In the genomic region with DNA sequence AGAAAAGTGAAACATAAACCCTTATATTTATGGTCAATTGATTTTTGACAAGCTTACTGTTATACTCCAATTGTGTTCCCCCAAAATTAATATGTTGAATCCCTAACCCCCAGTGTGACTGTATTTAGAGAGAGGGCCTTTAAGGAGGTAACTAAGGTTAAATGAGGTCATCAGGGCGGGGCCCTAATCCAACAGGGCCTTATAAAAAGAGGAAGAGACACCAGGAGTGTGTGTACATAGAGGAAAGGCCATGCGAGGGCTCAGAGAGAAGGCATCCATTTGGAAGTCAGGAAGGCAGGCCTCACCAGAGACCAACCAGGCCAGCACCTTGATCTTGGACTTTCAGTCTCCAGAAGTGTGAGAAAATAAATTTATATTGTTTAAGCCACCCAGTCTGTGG, we compare ENCODE assay signal across 1 cellular context.
A peak's percentile ranks its signal among the peaks of the same experiment; 100 is the strongest.
TF ChIP-seq lines count a peak whose summit lies in the region.

No MANE protein-coding gene starts in this region.

TF ChIP-seq in K562, 482 proteins besides CTCF, POLR2A, EP300 and RAD21 (continued from another document and continues in another):
- TF ChIP-seq, protein P1, sequence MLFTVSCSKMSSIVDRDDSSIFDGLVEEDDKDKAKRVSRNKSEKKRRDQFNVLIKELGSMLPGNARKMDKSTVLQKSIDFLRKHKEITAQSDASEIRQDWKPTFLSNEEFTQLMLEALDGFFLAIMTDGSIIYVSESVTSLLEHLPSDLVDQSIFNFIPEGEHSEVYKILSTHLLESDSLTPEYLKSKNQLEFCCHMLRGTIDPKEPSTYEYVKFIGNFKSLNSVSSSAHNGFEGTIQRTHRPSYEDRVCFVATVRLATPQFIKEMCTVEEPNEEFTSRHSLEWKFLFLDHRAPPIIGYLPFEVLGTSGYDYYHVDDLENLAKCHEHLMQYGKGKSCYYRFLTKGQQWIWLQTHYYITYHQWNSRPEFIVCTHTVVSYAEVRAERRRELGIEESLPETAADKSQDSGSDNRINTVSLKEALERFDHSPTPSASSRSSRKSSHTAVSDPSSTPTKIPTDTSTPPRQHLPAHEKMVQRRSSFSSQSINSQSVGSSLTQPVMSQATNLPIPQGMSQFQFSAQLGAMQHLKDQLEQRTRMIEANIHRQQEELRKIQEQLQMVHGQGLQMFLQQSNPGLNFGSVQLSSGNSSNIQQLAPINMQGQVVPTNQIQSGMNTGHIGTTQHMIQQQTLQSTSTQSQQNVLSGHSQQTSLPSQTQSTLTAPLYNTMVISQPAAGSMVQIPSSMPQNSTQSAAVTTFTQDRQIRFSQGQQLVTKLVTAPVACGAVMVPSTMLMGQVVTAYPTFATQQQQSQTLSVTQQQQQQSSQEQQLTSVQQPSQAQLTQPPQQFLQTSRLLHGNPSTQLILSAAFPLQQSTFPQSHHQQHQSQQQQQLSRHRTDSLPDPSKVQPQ (CRISPR knock-in tag; IDR thresholded peaks at IDR 0.05; ENCODE audit: borderline replicate concordance), result no peak
- TF ChIP-seq JUND (IDR thresholded peaks at IDR 0.05; ENCODE audit: borderline replicate concordance, low read depth, low read length), result peak; percentile 80
- TF ChIP-seq JUND (tag; IDR thresholded peaks at IDR 0.05; ENCODE audit: borderline replicate concordance, low read depth, low read length), result peak; percentile 59; the same call in 1 of the 3 replicates
- no peak for TF ChIP-seq ZNF197 (CRISPR knock-in tag; IDR thresholded peaks at IDR 0.05; ENCODE audit: low read depth)
- TF ChIP-seq, protein P2, sequence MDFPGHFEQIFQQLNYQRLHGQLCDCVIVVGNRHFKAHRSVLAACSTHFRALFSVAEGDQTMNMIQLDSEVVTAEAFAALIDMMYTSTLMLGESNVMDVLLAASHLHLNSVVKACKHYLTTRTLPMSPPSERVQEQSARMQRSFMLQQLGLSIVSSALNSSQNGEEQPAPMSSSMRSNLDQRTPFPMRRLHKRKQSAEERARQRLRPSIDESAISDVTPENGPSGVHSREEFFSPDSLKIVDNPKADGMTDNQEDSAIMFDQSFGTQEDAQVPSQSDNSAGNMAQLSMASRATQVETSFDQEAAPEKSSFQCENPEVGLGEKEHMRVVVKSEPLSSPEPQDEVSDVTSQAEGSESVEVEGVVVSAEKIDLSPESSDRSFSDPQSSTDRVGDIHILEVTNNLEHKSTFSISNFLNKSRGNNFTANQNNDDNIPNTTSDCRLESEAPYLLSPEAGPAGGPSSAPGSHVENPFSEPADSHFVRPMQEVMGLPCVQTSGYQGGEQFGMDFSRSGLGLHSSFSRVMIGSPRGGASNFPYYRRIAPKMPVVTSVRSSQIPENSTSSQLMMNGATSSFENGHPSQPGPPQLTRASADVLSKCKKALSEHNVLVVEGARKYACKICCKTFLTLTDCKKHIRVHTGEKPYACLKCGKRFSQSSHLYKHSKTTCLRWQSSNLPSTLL (IDR thresholded peaks at IDR 0.05), result no peak
- no peak for TF ChIP-seq NFE2L1 (tag; IDR thresholded peaks at IDR 0.05; ENCODE audit: borderline replicate concordance, low read depth)
- TF ChIP-seq, protein P3, sequence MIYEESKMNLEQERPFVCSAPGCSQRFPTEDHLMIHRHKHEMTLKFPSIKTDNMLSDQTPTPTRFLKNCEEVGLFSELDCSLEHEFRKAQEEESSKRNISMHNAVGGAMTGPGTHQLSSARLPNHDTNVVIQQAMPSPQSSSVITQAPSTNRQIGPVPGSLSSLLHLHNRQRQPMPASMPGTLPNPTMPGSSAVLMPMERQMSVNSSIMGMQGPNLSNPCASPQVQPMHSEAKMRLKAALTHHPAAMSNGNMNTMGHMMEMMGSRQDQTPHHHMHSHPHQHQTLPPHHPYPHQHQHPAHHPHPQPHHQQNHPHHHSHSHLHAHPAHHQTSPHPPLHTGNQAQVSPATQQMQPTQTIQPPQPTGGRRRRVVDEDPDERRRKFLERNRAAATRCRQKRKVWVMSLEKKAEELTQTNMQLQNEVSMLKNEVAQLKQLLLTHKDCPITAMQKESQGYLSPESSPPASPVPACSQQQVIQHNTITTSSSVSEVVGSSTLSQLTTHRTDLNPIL (CRISPR knock-in tag; IDR thresholded peaks at IDR 0.05), result no peak
- no peak for TF ChIP-seq HOXB6 (CRISPR knock-in tag; IDR thresholded peaks at IDR 0.05; ENCODE audit: borderline replicate concordance)
- TF ChIP-seq PTRF (tag; IDR thresholded peaks at IDR 0.05), result no peak
- TF ChIP-seq, protein P4, sequence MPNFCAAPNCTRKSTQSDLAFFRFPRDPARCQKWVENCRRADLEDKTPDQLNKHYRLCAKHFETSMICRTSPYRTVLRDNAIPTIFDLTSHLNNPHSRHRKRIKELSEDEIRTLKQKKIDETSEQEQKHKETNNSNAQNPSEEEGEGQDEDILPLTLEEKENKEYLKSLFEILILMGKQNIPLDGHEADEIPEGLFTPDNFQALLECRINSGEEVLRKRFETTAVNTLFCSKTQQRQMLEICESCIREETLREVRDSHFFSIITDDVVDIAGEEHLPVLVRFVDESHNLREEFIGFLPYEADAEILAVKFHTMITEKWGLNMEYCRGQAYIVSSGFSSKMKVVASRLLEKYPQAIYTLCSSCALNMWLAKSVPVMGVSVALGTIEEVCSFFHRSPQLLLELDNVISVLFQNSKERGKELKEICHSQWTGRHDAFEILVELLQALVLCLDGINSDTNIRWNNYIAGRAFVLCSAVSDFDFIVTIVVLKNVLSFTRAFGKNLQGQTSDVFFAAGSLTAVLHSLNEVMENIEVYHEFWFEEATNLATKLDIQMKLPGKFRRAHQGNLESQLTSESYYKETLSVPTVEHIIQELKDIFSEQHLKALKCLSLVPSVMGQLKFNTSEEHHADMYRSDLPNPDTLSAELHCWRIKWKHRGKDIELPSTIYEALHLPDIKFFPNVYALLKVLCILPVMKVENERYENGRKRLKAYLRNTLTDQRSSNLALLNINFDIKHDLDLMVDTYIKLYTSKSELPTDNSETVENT (CRISPR knock-in tag; IDR thresholded peaks at IDR 0.05), result no peak
- no peak for TF ChIP-seq ZNF76 (CRISPR knock-in tag; IDR thresholded peaks at IDR 0.05; ENCODE audit: borderline replicate concordance)
- TF ChIP-seq SPI1 (IDR thresholded peaks at IDR 0.05; ENCODE audit: borderline replicate concordance, low read depth, low read length), result peak; percentile 96
- TF ChIP-seq SIN3B (IDR thresholded peaks at IDR 0.05; ENCODE audit: low read depth), result no peak
- no peak for TF ChIP-seq CEBPB (tag; IDR thresholded peaks at IDR 0.05)
- no peak for TF ChIP-seq TAF15 (IDR thresholded peaks at IDR 0.05; ENCODE audit: low read depth, low read length)
- TF ChIP-seq HLTF (IDR thresholded peaks at IDR 0.05), result no peak
- no peak for TF ChIP-seq ZSCAN32 (CRISPR knock-in tag; IDR thresholded peaks at IDR 0.05)
- no peak for TF ChIP-seq DACH1 (IDR thresholded peaks at IDR 0.05; ENCODE audit: partially characterized antibody)
- TF ChIP-seq, protein P5, sequence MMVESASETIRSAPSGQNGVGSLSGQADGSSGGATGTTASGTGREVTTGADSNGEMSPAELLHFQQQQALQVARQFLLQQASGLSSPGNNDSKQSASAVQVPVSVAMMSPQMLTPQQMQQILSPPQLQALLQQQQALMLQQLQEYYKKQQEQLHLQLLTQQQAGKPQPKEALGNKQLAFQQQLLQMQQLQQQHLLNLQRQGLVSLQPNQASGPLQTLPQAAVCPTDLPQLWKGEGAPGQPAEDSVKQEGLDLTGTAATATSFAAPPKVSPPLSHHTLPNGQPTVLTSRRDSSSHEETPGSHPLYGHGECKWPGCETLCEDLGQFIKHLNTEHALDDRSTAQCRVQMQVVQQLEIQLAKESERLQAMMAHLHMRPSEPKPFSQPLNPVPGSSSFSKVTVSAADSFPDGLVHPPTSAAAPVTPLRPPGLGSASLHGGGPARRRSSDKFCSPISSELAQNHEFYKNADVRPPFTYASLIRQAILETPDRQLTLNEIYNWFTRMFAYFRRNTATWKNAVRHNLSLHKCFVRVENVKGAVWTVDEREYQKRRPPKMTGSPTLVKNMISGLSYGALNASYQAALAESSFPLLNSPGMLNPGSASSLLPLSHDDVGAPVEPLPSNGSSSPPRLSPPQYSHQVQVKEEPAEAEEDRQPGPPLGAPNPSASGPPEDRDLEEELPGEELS (CRISPR knock-in tag; IDR thresholded peaks at IDR 0.05; ENCODE audit: borderline replicate concordance), result no peak
- TF ChIP-seq, protein P6, sequence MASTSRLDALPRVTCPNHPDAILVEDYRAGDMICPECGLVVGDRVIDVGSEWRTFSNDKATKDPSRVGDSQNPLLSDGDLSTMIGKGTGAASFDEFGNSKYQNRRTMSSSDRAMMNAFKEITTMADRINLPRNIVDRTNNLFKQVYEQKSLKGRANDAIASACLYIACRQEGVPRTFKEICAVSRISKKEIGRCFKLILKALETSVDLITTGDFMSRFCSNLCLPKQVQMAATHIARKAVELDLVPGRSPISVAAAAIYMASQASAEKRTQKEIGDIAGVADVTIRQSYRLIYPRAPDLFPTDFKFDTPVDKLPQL (IDR thresholded peaks at IDR 0.05; ENCODE audit: extremely low read depth, insufficient read length), result no peak
- TF ChIP-seq SMAD3 (CRISPR knock-in tag; conservative IDR thresholded peaks at IDR 0.05), result no peak
- TF ChIP-seq TSC22D4 (tag; IDR thresholded peaks at IDR 0.05), result no peak
- TF ChIP-seq ZNF146 (CRISPR knock-in tag; IDR thresholded peaks at IDR 0.05; ENCODE audit: unreplicated experiment), result no peak
- TF ChIP-seq, protein P7, sequence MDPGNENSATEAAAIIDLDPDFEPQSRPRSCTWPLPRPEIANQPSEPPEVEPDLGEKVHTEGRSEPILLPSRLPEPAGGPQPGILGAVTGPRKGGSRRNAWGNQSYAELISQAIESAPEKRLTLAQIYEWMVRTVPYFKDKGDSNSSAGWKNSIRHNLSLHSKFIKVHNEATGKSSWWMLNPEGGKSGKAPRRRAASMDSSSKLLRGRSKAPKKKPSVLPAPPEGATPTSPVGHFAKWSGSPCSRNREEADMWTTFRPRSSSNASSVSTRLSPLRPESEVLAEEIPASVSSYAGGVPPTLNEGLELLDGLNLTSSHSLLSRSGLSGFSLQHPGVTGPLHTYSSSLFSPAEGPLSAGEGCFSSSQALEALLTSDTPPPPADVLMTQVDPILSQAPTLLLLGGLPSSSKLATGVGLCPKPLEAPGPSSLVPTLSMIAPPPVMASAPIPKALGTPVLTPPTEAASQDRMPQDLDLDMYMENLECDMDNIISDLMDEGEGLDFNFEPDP (CRISPR knock-in tag; IDR thresholded peaks at IDR 0.05), result no peak
- TF ChIP-seq HDAC8 (tag; IDR thresholded peaks at IDR 0.05), result no peak
- TF ChIP-seq DDX20 (tag; IDR thresholded peaks at IDR 0.05; ENCODE audit: low read depth), result no peak
- TF ChIP-seq, protein P8, sequence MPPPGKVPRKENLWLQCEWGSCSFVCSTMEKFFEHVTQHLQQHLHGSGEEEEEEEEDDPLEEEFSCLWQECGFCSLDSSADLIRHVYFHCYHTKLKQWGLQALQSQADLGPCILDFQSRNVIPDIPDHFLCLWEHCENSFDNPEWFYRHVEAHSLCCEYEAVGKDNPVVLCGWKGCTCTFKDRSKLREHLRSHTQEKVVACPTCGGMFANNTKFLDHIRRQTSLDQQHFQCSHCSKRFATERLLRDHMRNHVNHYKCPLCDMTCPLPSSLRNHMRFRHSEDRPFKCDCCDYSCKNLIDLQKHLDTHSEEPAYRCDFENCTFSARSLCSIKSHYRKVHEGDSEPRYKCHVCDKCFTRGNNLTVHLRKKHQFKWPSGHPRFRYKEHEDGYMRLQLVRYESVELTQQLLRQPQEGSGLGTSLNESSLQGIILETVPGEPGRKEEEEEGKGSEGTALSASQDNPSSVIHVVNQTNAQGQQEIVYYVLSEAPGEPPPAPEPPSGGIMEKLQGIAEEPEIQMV (tag; conservative IDR thresholded peaks at IDR 0.05; ENCODE audit: low read depth), result no peak
- TF ChIP-seq CAMTA2 (CRISPR knock-in tag; conservative IDR thresholded peaks at IDR 0.05), result no peak
- no peak for TF ChIP-seq BCOR (IDR thresholded peaks at IDR 0.05)
- TF ChIP-seq, protein P9, sequence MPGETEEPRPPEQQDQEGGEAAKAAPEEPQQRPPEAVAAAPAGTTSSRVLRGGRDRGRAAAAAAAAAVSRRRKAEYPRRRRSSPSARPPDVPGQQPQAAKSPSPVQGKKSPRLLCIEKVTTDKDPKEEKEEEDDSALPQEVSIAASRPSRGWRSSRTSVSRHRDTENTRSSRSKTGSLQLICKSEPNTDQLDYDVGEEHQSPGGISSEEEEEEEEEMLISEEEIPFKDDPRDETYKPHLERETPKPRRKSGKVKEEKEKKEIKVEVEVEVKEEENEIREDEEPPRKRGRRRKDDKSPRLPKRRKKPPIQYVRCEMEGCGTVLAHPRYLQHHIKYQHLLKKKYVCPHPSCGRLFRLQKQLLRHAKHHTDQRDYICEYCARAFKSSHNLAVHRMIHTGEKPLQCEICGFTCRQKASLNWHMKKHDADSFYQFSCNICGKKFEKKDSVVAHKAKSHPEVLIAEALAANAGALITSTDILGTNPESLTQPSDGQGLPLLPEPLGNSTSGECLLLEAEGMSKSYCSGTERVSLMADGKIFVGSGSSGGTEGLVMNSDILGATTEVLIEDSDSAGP (CRISPR knock-in tag; IDR thresholded peaks at IDR 0.05), result no peak
- TF ChIP-seq ELF2 (CRISPR knock-in tag; IDR thresholded peaks at IDR 0.05), result no peak
- TF ChIP-seq, protein P10, sequence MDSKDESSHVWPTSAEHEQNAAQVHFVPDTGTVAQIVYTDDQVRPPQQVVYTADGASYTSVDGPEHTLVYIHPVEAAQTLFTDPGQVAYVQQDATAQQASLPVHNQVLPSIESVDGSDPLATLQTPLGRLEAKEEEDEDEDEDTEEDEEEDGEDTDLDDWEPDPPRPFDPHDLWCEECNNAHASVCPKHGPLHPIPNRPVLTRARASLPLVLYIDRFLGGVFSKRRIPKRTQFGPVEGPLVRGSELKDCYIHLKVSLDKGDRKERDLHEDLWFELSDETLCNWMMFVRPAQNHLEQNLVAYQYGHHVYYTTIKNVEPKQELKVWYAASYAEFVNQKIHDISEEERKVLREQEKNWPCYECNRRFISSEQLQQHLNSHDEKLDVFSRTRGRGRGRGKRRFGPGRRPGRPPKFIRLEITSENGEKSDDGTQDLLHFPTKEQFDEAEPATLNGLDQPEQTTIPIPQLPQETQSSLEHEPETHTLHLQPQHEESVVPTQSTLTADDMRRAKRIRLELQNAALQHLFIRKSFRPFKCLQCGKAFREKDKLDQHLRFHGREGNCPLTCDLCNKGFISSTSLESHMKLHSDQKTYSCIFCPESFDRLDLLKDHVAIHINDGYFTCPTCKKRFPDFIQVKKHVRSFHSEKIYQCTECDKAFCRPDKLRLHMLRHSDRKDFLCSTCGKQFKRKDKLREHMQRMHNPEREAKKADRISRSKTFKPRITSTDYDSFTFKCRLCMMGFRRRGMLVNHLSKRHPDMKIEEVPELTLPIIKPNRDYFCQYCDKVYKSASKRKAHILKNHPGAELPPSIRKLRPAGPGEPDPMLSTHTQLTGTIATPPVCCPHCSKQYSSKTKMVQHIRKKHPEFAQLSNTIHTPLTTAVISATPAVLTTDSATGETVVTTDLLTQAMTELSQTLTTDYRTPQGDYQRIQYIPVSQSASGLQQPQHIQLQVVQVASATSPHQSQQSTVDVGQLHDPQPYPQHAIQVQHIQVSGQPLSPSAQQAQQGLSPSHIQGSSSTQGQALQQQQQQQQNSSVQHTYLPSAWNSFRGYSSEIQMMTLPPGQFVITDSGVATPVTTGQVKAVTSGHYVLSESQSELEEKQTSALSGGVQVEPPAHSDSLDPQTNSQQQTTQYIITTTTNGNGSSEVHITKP (IDR thresholded peaks at IDR 0.05; ENCODE audit: partially characterized antibody), result no peak
- TF ChIP-seq HNRNPUL1 (IDR thresholded peaks at IDR 0.05; ENCODE audit: low read length), result no peak
- TF ChIP-seq TCFL5 (CRISPR knock-in tag; conservative IDR thresholded peaks at IDR 0.05), result no peak
- no peak for TF ChIP-seq TEAD4 (IDR thresholded peaks at IDR 0.05; ENCODE audit: low read length)
- TF ChIP-seq TEAD4 (CRISPR knock-in tag; IDR thresholded peaks at IDR 0.05; ENCODE audit: borderline replicate concordance), result no peak
- no peak for TF ChIP-seq HDAC1 (IDR thresholded peaks at IDR 0.05)
- TF ChIP-seq, protein P11, sequence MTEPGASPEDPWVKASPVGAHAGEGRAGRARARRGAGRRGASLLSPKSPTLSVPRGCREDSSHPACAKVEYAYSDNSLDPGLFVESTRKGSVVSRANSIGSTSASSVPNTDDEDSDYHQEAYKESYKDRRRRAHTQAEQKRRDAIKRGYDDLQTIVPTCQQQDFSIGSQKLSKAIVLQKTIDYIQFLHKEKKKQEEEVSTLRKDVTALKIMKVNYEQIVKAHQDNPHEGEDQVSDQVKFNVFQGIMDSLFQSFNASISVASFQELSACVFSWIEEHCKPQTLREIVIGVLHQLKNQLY (CRISPR knock-in tag; conservative IDR thresholded peaks at IDR 0.05), result no peak
